Comparison of ENCODE assay signal across 18 cellular contexts in the genomic region with DNA sequence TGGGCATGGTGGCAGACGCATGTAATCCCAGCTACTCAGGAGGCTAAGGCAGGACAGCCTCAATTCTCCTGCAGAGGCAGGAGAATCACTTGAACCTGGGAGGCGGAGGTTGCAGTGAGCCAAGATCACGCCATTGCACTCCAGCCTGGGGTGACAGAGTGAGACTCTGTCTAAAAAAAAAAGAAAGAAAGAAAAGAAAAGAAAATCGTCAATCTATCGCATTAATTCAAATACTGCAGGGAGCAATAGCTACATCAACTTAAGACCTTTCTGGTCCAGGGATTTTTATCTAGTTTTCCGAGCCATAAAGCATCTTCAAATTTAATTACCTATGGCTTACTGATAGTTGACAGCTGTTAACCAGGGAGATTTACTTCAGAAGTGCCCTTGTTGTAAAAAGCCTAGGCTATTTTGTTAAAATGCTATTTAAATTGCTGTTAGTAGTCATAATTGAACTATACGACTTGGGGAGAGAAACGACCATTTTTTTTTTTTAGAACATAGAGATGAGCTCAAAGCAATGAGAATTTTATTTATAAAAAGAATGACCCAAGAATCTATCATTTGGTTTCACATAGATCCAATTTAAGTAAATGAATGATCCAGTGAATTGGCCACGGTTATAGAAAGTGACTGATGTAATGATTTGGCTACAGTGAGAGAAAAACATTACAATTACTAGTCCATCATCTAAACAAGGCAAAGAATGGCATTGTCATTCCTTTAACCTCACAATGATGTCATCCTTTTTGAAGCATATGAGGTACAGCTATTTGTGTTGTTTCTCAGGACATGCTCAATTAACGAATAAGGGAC.
DNase-seq lines count a peak whose midpoint lies in the region; ATAC-seq, FAIRE-seq and TF ChIP-seq lines count a peak whose summit lies in the region.
"Had no signal": no experiment of that assay in that cellular context is flagged by ENCODE, and none has a peak within 500 bp of the region (broad histone marks: within the 10 kb centered on the region; RNA-seq: fewer than 3 reads in every experiment).

No MANE protein-coding gene starts in this region.

- no peak overlapping the region for H3K27ac Mint-ChIP-seq in naive thymus-derived CD8-positive, alpha-beta T cell

- no peaks in the 10 kb centered on the region for H3K36me3 Mint-ChIP-seq in naive thymus-derived CD8-positive, alpha-beta T cell

- H3K27ac ChIP-seq in A549: peak overlapping the region; percentile 4 to 56; a peak in 3 of 6 replicates
- peak overlapping the region; percentile 45 for H3K27ac ChIP-seq in HEK293 (ENCODE audit: extremely low read depth, low read depth, low read length)
- H3K27ac ChIP-seq: KMS-11, stomach had no signal

- H3K4me1 Mint-ChIP-seq in naive thymus-derived CD8-positive, alpha-beta T cell: no peaks in the 10 kb centered on the region

- CTCF ChIA-PET in A549 (lab: Yijun Ruan, JAX) (interaction anchor here (0.8 to 1.1 kb wide), 2 partner anchors 18 to 87 kb away, joined by 3 read pairs; no protein-coding TSS in a partner anchor), HEK293 (lab: Yijun Ruan, JAX) (interaction anchor here (0.6 to 1.2 kb wide), 7 partner anchors 15 to 930 kb away, joined by 3 to 6 read pairs (median 3); a partner anchor contains a TSS)

- no peak overlapping the region for H3K4me3 Mint-ChIP-seq in naive thymus-derived CD8-positive, alpha-beta T cell

- peaks cover 85% of the 10 kb centered on the region for H3K4me1 ChIP-seq in A549
- H3K4me1 ChIP-seq in HEK293 (ENCODE audit: control insufficient read depth, insufficient read depth, low read length): peaks cover 40% of the 10 kb centered on the region

- TF ChIP-seq EP300 in A549 (IDR thresholded peaks at IDR 0.05): no peak

- no peaks in the 10 kb centered on the region for H3K9me3 ChIP-seq in A549
- H3K9me3 ChIP-seq in HEK293 (ENCODE audit: control insufficient read depth, insufficient read depth, low read depth, low read length): no peaks in the 10 kb centered on the region
- H3K9me3 ChIP-seq: stomach had no signal

- H3K4me3 ChIP-seq in A549 (no peak overlapping the region), HEK293 (ENCODE audit: low read depth, low read length) (no peak overlapping the region), fibroblast of mammary gland (ENCODE audit: control insufficient read depth, low read depth, low read length) (no peak overlapping the region), H7 (ENCODE audit: insufficient read depth, low read depth, low read length) (no peak overlapping the region)
- H3K4me3 ChIP-seq: stomach had no signal

- TF ChIP-seq RAD21 in A549 (conservative IDR thresholded peaks at IDR 0.05 in 1 of 2, IDR thresholded peaks at IDR 0.05 in 1 of 2): no peak

- no peaks in the 10 kb centered on the region for H3K27me3 Mint-ChIP-seq in naive thymus-derived CD8-positive, alpha-beta T cell

- ATAC-seq in A549 (no peak), GM19328 (IDR thresholded peaks at IDR 0.05; ENCODE audit: unreplicated experiment) (no peak), HG02571 (IDR thresholded peaks at IDR 0.05; ENCODE audit: unreplicated experiment) (no peak)
- no peak for ATAC-seq in naive thymus-derived CD8-positive, alpha-beta T cell

- peak; percentile 65 for FAIRE-seq in A549 (lab: Jason Lieb, UNC)
- FAIRE-seq in RCC 7860 (lab: Jason Lieb, UNC): peak; percentile 22
- FAIRE-seq: endothelial cell of umbilical vein, H1 had no signal

- peaks cover 0 to 2% (median 0%) of the 10 kb centered on the region in 9 donors for H3K9me3 Mint-ChIP-seq in naive thymus-derived CD8-positive, alpha-beta T cell

- TF ChIP-seq CTCF in A549 (IDR thresholded peaks at IDR 0.05): no peak
- TF ChIP-seq CTCF in HEK293 (tag by site-specific recombination; IDR thresholded peaks at IDR 0.05): no peak
- no peak for TF ChIP-seq CTCF in fibroblast of mammary gland (conservative IDR thresholded peaks at IDR 0.05; ENCODE audit: control insufficient read depth, insufficient read depth, low read depth, low read length)

- no peaks in the 10 kb centered on the region for H3K36me3 ChIP-seq in HEK293 (ENCODE audit: control insufficient read depth in 2 of 2, insufficient read depth in 1 of 2, low read length in 2 of 2)
- no peaks in the 10 kb centered on the region for H3K36me3 ChIP-seq in H7 (replicated peaks; ENCODE audit: control insufficient read depth, insufficient read depth, low read length)
- H3K36me3 ChIP-seq: stomach had no signal

- H3K4me2 ChIP-seq in A549: peak overlapping the region; percentile 40
- H3K4me2 ChIP-seq: KMS-11 had no signal

- no peaks in the 10 kb centered on the region for H3K27me3 ChIP-seq in H7 (ENCODE audit: control insufficient read depth, insufficient read depth, low read length)
- H3K27me3 ChIP-seq: stomach had no signal

- POLR2A ChIA-PET in A549 (lab: Yijun Ruan, JAX): no interaction called here
- POLR2A ChIA-PET in HEK293 (lab: Yijun Ruan, JAX): interaction anchor here (1.2 to 1.3 kb wide), 2 partner anchors 85 to 107 kb away, joined by 3 to 4 read pairs; a partner anchor contains a TSS
- POLR2A ChIA-PET in naive thymus-derived CD8-positive, alpha-beta T cell (lab: Charles Lee): no interaction called here

- no peak for TF ChIP-seq POLR2A in A549 (IDR thresholded peaks at IDR 0.05; ENCODE audit: low read length)

- 85% methylated on average over 10 of the region's 10 CpGs for WGBS in A549 (ENCODE audit: missing lambda C conversion rate)

- peak in 1 of 2 experiments; percentile 35 for DNase-seq in A549 (ENCODE audit: low read depth in 1 of 2, low spot score in 1 of 2)
- peak; percentile 22 for DNase-seq in RCC 7860 (ENCODE audit: low spot score)
- DNase-seq in fibroblast of mammary gland (ENCODE audit: low read depth): peak; percentile 84
- no peak for DNase-seq in naive thymus-derived CD8-positive, alpha-beta T cell
- no peak for DNase-seq in H7
- DNase-seq: AML-193; aorta; islet precursor cell; occipital lobe; stimulated activated CD4-positive, alpha-beta T cell treated with anti-CD3 and anti-CD28 coated beads, Interleukin-1b, Interleukin-23, amount 100 ng/mL, for 48 hours; stomach; T-helper 9 cell had no signal

TF ChIP-seq in A549, 52 proteins besides CTCF, POLR2A, EP300 and RAD21:
- TF ChIP-seq, protein P1, sequence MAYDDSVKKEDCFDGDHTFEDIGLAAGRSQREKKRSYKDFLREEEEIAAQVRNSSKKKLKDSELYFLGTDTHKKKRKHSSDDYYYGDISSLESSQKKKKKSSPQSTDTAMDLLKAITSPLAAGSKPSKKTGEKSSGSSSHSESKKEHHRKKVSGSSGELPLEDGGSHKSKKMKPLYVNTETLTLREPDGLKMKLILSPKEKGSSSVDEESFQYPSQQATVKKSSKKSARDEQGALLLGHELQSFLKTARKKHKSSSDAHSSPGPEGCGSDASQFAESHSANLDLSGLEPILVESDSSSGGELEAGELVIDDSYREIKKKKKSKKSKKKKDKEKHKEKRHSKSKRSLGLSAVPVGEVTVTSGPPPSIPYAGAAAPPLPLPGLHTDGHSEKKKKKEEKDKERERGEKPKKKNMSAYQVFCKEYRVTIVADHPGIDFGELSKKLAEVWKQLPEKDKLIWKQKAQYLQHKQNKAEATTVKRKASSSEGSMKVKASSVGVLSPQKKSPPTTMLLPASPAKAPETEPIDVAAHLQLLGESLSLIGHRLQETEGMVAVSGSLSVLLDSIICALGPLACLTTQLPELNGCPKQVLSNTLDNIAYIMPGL (CRISPR knock-in tag; IDR thresholded peaks at IDR 0.05; ENCODE audit: borderline replicate concordance): no peak

TF ChIP-seq in HEK293, 187 proteins besides CTCF, POLR2A, EP300 and RAD21 (continues in another document):
- TF ChIP-seq ZNF664 (tag by site-specific recombination; IDR thresholded peaks at IDR 0.05): peak; percentile 81
- peak; percentile 42; the same call in 1 of the 2 replicates for TF ChIP-seq PRDM1 (tag by site-specific recombination; IDR thresholded peaks at IDR 0.05)
- no peak for TF ChIP-seq MYNN (tag by site-specific recombination; IDR thresholded peaks at IDR 0.05; ENCODE audit: borderline replicate concordance)
- TF ChIP-seq, protein P2, sequence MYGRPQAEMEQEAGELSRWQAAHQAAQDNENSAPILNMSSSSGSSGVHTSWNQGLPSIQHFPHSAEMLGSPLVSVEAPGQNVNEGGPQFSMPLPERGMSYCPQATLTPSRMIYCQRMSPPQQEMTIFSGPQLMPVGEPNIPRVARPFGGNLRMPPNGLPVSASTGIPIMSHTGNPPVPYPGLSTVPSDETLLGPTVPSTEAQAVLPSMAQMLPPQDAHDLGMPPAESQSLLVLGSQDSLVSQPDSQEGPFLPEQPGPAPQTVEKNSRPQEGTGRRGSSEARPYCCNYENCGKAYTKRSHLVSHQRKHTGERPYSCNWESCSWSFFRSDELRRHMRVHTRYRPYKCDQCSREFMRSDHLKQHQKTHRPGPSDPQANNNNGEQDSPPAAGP (tag by site-specific recombination; IDR thresholded peaks at IDR 0.05): no peak
- TF ChIP-seq, protein P3, sequence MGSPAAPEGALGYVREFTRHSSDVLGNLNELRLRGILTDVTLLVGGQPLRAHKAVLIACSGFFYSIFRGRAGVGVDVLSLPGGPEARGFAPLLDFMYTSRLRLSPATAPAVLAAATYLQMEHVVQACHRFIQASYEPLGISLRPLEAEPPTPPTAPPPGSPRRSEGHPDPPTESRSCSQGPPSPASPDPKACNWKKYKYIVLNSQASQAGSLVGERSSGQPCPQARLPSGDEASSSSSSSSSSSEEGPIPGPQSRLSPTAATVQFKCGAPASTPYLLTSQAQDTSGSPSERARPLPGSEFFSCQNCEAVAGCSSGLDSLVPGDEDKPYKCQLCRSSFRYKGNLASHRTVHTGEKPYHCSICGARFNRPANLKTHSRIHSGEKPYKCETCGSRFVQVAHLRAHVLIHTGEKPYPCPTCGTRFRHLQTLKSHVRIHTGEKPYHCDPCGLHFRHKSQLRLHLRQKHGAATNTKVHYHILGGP (tag by site-specific recombination; IDR thresholded peaks at IDR 0.05): no peak
- TF ChIP-seq, protein P4, sequence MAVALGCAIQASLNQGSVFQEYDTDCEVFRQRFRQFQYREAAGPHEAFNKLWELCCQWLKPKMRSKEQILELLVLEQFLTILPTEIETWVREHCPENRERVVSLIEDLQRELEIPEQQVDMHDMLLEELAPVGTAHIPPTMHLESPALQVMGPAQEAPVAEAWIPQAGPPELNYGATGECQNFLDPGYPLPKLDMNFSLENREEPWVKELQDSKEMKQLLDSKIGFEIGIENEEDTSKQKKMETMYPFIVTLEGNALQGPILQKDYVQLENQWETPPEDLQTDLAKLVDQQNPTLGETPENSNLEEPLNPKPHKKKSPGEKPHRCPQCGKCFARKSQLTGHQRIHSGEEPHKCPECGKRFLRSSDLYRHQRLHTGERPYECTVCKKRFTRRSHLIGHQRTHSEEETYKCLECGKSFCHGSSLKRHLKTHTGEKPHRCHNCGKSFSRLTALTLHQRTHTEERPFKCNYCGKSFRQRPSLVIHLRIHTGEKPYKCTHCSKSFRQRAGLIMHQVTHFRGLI (tag by site-specific recombination; IDR thresholded peaks at IDR 0.05): no peak
- no peak for TF ChIP-seq ZNF311 (tag by site-specific recombination; IDR thresholded peaks at IDR 0.05; ENCODE audit: borderline replicate concordance)

Comparison
In these comparisons a context has a peak if more than half of its experiments do, and no peak if none do; other contexts are left out.
1. DNase-seq: peak in RCC 7860 (single experiment) and fibroblast of mammary gland (single experiment); none in naive thymus-derived CD8-positive, alpha-beta T cell (0 of 10) and H7 (single experiment).